ENCODE assay signal across 10 cellular contexts in genomic region chr5:122313001-122313402, GRCh38. TPM values are rescaled to one million over a fixed set of nuclear protein-coding genes. Genes with fewer than 3 reads are reported as not detected.
DNase-seq lines count a peak whose midpoint lies in the region; ATAC-seq and TF ChIP-seq lines count a peak whose summit lies in the region.
"Had no signal": no experiment of that assay in that cellular context is flagged by ENCODE, and none has a peak within 500 bp of the region (broad histone marks: within the 10 kb centered on the region; RNA-seq: fewer than 3 reads in every experiment).

No MANE protein-coding gene starts in this region.

- no peak for TF ChIP-seq RAD21 in SK-N-SH (IDR thresholded peaks at IDR 0.05; ENCODE audit: low read length)

- H3K36me3 ChIP-seq in SK-N-SH (replicated peaks in 1 of 2; ENCODE audit: control insufficient read depth in 1 of 2, insufficient read depth in 2 of 2, low read length in 1 of 2) (no peaks in the 10 kb centered on the region), parathyroid adenoma (ENCODE audit: control insufficient read depth, insufficient read depth, low read length) (no peaks in the 10 kb centered on the region)

- H3K9me2 ChIP-seq in SK-N-SH = no peaks in the 10 kb centered on the region

- H3K4me1 ChIP-seq in SK-N-SH (ENCODE audit: control insufficient read depth in 1 of 2, insufficient read depth in 2 of 2, low read depth in 1 of 2, low read length in 1 of 2) = peaks cover 0 to 14% of the 10 kb centered on the region in 2 experiments; a peak in 2 of 4 replicates
- no peaks in the 10 kb centered on the region for H3K4me1 ChIP-seq in parathyroid adenoma

- no peak overlapping the region for H3K27ac Mint-ChIP-seq in glutamatergic neuron (ENCODE audit: unreplicated experiment)
- H3K27ac Mint-ChIP-seq: activated naive CD4-positive, alpha-beta T cell treated with anti-CD3 and anti-CD28 coated beads, Interleukin-2, amount 50 U/mL, for 24 hours had no signal

- H3K4me3 Mint-ChIP-seq in glutamatergic neuron (ENCODE audit: unreplicated experiment) = peak overlapping the region; percentile 90

- H3K9ac ChIP-seq in SK-N-SH (no peak overlapping the region), parathyroid adenoma (no peak overlapping the region)

- H3K4me1 Mint-ChIP-seq in glutamatergic neuron (ENCODE audit: low read depth, unreplicated experiment) = peaks cover 4% of the 10 kb centered on the region

- H3K9me3 ChIP-seq in SK-N-SH (no peaks in the 10 kb centered on the region), parathyroid adenoma (ENCODE audit: control insufficient read depth, low read length) (no peaks in the 10 kb centered on the region)

- H3K27me3 ChIP-seq in SK-N-SH (ENCODE audit: insufficient read depth) (peaks cover 11% of the 10 kb centered on the region), parathyroid adenoma (ENCODE audit: control insufficient read depth, insufficient read depth, low read length) (no peaks in the 10 kb centered on the region)

- H3K79me2 ChIP-seq in SK-N-SH (ENCODE audit: insufficient read depth) (no peaks in the 10 kb centered on the region), parathyroid adenoma (no peaks in the 10 kb centered on the region)

- POLR2A ChIA-PET in SK-N-SH (lab: Yijun Ruan, JAX) = no interaction called here

- no peaks in the 10 kb centered on the region for H4K20me1 ChIP-seq in SK-N-SH (ENCODE audit: insufficient read depth)

- H3K9me3 Mint-ChIP-seq in glutamatergic neuron (ENCODE audit: unreplicated experiment) = no peaks in the 10 kb centered on the region

- H3F3A ChIP-seq in SK-N-SH (replicated peaks; ENCODE audit: insufficient read depth) = no peaks in the 10 kb centered on the region

- H2AFZ ChIP-seq in SK-N-SH (ENCODE audit: low read depth) (peak overlapping the region; percentile 92), parathyroid adenoma (peak overlapping the region; percentile 47)

- TF ChIP-seq EP300 in SK-N-SH (IDR thresholded peaks at IDR 0.05; ENCODE audit: borderline replicate concordance in 1 of 2, low read depth in 1 of 2, low read length in 1 of 2) = no peak

- peak; percentile 39 for DNase-seq in EH (ENCODE audit: low read depth)
- peak; percentile 9 for DNase-seq in SK-N-SH
- DNase-seq in glutamatergic neuron = peak; percentile 23
- DNase-seq in stimulated activated naive CD4-positive, alpha-beta T cell treated with Interleukin-2 at 50 U/mL for 16 hours (lab: John Stamatoyannopoulos, UW) = no peak
- DNase-seq: NCI-H187 treated with DMSO at 0.1 percent for 48 hours had no signal

- CTCF ChIA-PET in SK-N-SH (lab: Yijun Ruan, JAX) = interaction anchor here (1.0 kb wide), 1 partner anchor 103 kb away, joined by 3 read pairs; no protein-coding TSS in a partner anchor

- WGBS in SK-N-SH (ENCODE audit: low lambda C conversion rate) = 66% methylated on average over 12 of the region's 12 CpGs

- no peaks in the 10 kb centered on the region for H3K36me3 Mint-ChIP-seq in glutamatergic neuron (ENCODE audit: unreplicated experiment)
- H3K36me3 Mint-ChIP-seq: activated naive CD4-positive, alpha-beta T cell treated with anti-CD3 and anti-CD28 coated beads, Interleukin-2, amount 50 U/mL, for 24 hours had no signal

- H3K27ac ChIP-seq in SK-N-SH (ENCODE audit: low read depth in 2 of 2, low read length in 1 of 2) (no peak overlapping the region; a peak in 1 of 4 replicates), parathyroid adenoma (no peak overlapping the region)

- H3K4me3 ChIP-seq in SK-N-SH (ENCODE audit: low read depth in 2 of 2, low read length in 1 of 2) (peak overlapping the region; percentile 56 to 65), parathyroid adenoma (ENCODE audit: low read depth, low read length) (peak overlapping the region; percentile 62)

- H3K4me2 ChIP-seq in SK-N-SH = peak overlapping the region; percentile 86
- H3K4me2 ChIP-seq in parathyroid adenoma (ENCODE audit: low read length) = peak overlapping the region; percentile 83

- TF ChIP-seq CTCF in SK-N-SH (IDR thresholded peaks at IDR 0.05) = no peak
- TF ChIP-seq CTCF in glutamatergic neuron (IDR thresholded peaks at IDR 0.05; ENCODE audit: partially characterized antibody, unreplicated experiment) = no peak
- TF ChIP-seq CTCF in parathyroid adenoma (IDR thresholded peaks at IDR 0.05) = no peak

- ATAC-seq in HG03460 (IDR thresholded peaks at IDR 0.05; ENCODE audit: unreplicated experiment) (no peak), HG03280 (IDR thresholded peaks at IDR 0.05; ENCODE audit: unreplicated experiment) (no peak), GM21381 (IDR thresholded peaks at IDR 0.05; ENCODE audit: unreplicated experiment) (no peak)

- H3K27me3 Mint-ChIP-seq in glutamatergic neuron (ENCODE audit: unreplicated experiment) = peaks cover 4% of the 10 kb centered on the region

TF ChIP-seq in SK-N-SH, 30 proteins besides CTCF, POLR2A, EP300 and RAD21:
- TF ChIP-seq TEAD4 (IDR thresholded peaks at IDR 0.05; ENCODE audit: borderline replicate concordance, insufficient read depth) (no peak), NFIC (IDR thresholded peaks at IDR 0.05; ENCODE audit: borderline replicate concordance) (no peak), TAF1 (IDR thresholded peaks at IDR 0.05; ENCODE audit: borderline replicate concordance, low read depth, low read length) (no peak), MEF2A (IDR thresholded peaks at IDR 0.05; ENCODE audit: borderline replicate concordance, low read depth) (no peak), YY1 (IDR thresholded peaks at IDR 0.05; ENCODE audit: low read depth) (no peak), CHD2 (IDR thresholded peaks at IDR 0.05; ENCODE audit: low read length, partially characterized antibody) (no peak), TCF12 (IDR thresholded peaks at IDR 0.05) (no peak)

RNA-seq across cellular contexts. Expression of gene SNCAIP, which starts 1.0 kb away (rescaled TPM):
- polyA plus RNA-seq in SK-N-SH (2012; rRNA removed) = 0.08 TPM in 1 of 2 replicates, not detected in the other
- 0.08 and 0.09 TPM in 2 replicates for polyA plus RNA-seq in SK-N-SH (2012; cell fraction: cytosol; rRNA removed)
- 0.04 and 0.06 TPM in 2 replicates for polyA plus RNA-seq in SK-N-SH (2012; cell fraction: nucleus; rRNA removed)
- total RNA-seq in glutamatergic neuron (ENCODE audit: unreplicated experiment) = 6.7 TPM
